ENCODE assay signal across 12 cellular contexts in the genomic region with DNA sequence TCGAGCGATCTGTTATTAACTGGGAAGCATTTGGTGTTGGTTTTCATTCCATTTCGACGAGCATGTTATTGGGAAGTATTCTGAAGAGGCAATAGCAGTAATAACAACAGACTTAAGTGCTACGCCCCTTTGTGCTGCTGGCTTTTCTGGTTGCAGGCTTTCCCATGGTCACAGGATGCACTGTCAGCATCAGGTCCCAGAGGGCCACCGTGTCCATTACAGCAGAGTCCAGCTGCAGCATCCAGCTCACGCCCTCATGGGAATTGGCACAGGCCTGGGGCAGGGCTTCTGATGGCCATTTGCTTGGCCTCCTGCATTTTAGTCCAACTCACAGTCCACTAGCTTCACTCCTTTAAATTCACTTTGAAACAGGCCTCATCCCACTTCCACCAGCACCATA.
"Had no signal": no experiment of that assay in that cellular context is flagged by ENCODE, and none has a peak within 500 bp of the region (broad histone marks: within the 10 kb centered on the region; RNA-seq: fewer than 3 reads in every experiment).

No MANE protein-coding gene starts in this region.

- H3K4me3 ChIP-seq: esophagus muscularis mucosa, gastrocnemius medialis had no signal

- H3K9me3 Mint-ChIP-seq: activated CD4-positive, alpha-beta memory T cell treated with anti-CD3 and anti-CD28 coated beads, Interleukin-2, amount 10 ng/mL, durations not matched to agents 7 days and 5 days; activated naive CD4-positive, alpha-beta T cell treated with anti-CD3 and anti-CD28 coated beads for 36 hours; activated T-helper 17 cell treated with anti-CD3 and anti-CD28 coated beads, Interleukin-2, amount 50 U/mL, for 72 hours; naive thymus-derived CD4-positive, alpha-beta T cell had no signal

- H3K27me3 ChIP-seq: esophagus muscularis mucosa, gastrocnemius medialis had no signal

- ATAC-seq: activated T-helper 17 cell treated with anti-CD3 and anti-CD28 coated beads, Interleukin-2, amount 50 U/mL, for 72 hours; gastrocnemius medialis; naive thymus-derived CD4-positive, alpha-beta T cell; stimulated activated naive CD8-positive, alpha-beta T cell treated with anti-CD3 and anti-CD28 coated beads, Interleukin-15, Interleukin-2, amounts not matched to agents 100 U/mL and 50 U/mL, for 24 hours had no signal

- H3K27ac Mint-ChIP-seq: activated CD4-positive, alpha-beta memory T cell treated with anti-CD3 and anti-CD28 coated beads, Interleukin-2, amount 10 ng/mL, durations not matched to agents 7 days and 5 days; activated naive CD4-positive, alpha-beta T cell treated with anti-CD3 and anti-CD28 coated beads for 36 hours; activated T-helper 17 cell treated with anti-CD3 and anti-CD28 coated beads, Interleukin-2, amount 50 U/mL, for 72 hours had no signal

- H3K9me3 ChIP-seq: esophagus muscularis mucosa, gastrocnemius medialis, neutrophil had no signal

- H3K27ac ChIP-seq: esophagus muscularis mucosa, gastrocnemius medialis, neutrophil had no signal

- H3K4me3 Mint-ChIP-seq: activated CD4-positive, alpha-beta memory T cell treated with anti-CD3 and anti-CD28 coated beads, Interleukin-2, amount 10 ng/mL, durations not matched to agents 7 days and 5 days; activated naive CD4-positive, alpha-beta T cell treated with anti-CD3 and anti-CD28 coated beads for 36 hours; activated T-helper 17 cell treated with anti-CD3 and anti-CD28 coated beads, Interleukin-2, amount 50 U/mL, for 72 hours; naive thymus-derived CD4-positive, alpha-beta T cell had no signal

- H3K27me3 Mint-ChIP-seq: activated T-helper 17 cell treated with anti-CD3 and anti-CD28 coated beads, Interleukin-2, amount 50 U/mL, for 72 hours had no signal

- DNase-seq: activated CD4-positive, alpha-beta memory T cell treated with anti-CD3 and anti-CD28 coated beads, Interleukin-2, amount 10 ng/mL, durations not matched to agents 7 days and 5 days; activated CD4-positive, alpha-beta T cell treated with anti-CD3 and anti-CD28 coated beads for 1 hour; activated naive CD4-positive, alpha-beta T cell treated with anti-CD3 and anti-CD28 coated beads for 36 hours; hypothalamus; naive thymus-derived CD4-positive, alpha-beta T cell; stimulated activated CD4-positive, alpha-beta T cell treated with anti-CD3 and anti-CD28 coated beads, Interleukin-2, amount 100 ng/mL, for 48 hours; stimulated activated naive CD8-positive, alpha-beta T cell treated with anti-CD3 and anti-CD28 coated beads, Interleukin-15, Interleukin-2, amounts not matched to agents 100 U/mL and 50 U/mL, for 24 hours; T-helper 9 cell had no signal
